ENCODE assay signal across 11 cellular contexts in the genomic region with DNA sequence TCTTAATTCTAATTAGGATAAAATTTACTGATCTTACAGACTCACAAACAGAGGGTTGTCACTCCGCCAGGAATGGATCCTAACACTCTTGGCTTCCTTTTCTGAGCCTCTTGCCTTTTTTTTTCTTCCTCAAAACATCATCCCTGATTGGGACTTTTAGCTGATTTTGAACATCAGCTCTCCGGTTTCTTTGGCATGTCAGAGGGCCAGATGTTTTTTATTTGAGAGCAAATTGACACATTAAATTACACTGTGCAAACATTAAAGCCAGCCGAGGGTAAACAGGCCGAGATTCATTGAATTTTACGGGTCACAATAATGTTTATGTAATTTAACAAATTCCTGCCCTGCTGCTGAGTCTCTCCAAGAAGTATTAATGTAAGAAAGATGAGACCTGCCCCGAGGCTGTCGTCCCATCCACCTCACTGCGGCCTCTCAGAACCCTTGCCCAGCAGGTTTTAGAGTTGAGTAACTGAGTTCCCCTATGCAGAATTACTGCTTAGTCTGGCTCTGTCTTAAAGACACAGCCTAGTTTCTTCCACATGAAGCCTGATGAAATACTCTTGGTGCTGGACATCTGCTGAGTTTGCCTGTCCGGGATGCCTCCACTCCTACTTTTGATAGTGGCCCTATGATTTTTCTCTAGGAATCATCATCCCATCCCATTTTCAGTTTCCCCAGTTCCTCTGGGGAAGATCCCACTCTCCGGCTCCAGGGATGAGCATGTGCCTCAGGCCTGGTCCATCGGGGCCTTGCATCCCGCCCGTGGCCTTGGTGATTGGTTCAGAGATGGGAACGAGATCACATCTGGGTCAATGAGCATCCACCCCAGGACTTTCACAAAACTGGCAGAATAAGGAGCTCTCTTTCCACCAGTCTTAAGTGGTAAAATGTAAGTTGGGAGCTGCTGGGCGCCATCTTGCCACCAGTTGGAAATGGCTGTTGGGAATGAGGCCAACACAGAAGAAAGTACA.
A peak's percentile ranks its signal among the peaks of the same experiment; 100 is the strongest.
DNase-seq lines count a peak whose midpoint lies in the region; ATAC-seq, FAIRE-seq and TF ChIP-seq lines count a peak whose summit lies in the region.
"Had no signal": no experiment of that assay in that cellular context is flagged by ENCODE, and none has a peak within 500 bp of the region (broad histone marks: within the 10 kb centered on the region; RNA-seq: fewer than 3 reads in every experiment).

No MANE protein-coding gene starts in this region.

- POLR2A ChIA-PET in T-cell (lab: Charles Lee): no interaction called here

- ATAC-seq in heart right ventricle (no peak), RWPE2 (ENCODE audit: low read depth) (peak; percentile 94), gastroesophageal sphincter (peak; percentile 70), T-cell (replicated peaks in 1 of 4) (no peak)
- ATAC-seq: activated CD8-positive, alpha-beta T cell treated with anti-CD3 and anti-CD28 coated beads for 36 hours had no signal

- 76 to 79% methylated on average over 15 of the region's 15 CpGs for WGBS in heart right ventricle, 2 donors
- WGBS in gastroesophageal sphincter (ENCODE audit: low coverage in 1 of 2), 2 donors: 39 to 41% methylated on average over 10 to 12 of the region's 15 CpGs

- H3K27me3 ChIP-seq in left ventricle myocardium inferior (ENCODE audit: low read depth) (peaks cover 4% of the 10 kb centered on the region), heart right ventricle (no peaks in the 10 kb centered on the region), RWPE2 (ENCODE audit: insufficient read depth, poor library complexity, severe bottlenecking) (no peaks in the 10 kb centered on the region), gastroesophageal sphincter (no peaks in the 10 kb centered on the region)

- H3K4me3 ChIP-seq in left ventricle myocardium inferior (no peak overlapping the region), heart right ventricle (no peak overlapping the region), RWPE2 (ENCODE audit: severe bottlenecking) (no peak overlapping the region), gastroesophageal sphincter (no peak overlapping the region)

- peak overlapping the region; percentile 40 for H3K27ac ChIP-seq in left ventricle myocardium inferior (replicated peaks)
- H3K27ac ChIP-seq in heart right ventricle: peak overlapping the region in 2 of 10 donors; percentile 42 to 69
- peak overlapping the region; percentile 75 for H3K27ac ChIP-seq in RWPE2 (ENCODE audit: poor library complexity, severe bottlenecking)
- H3K27ac ChIP-seq in gastroesophageal sphincter: peak overlapping the region in 3 of 4 donors; percentile 30 to 74 (median 73)
- H3K27ac ChIP-seq in caudate nucleus (ENCODE audit: low read depth, low read length): no peak overlapping the region

- FAIRE-seq in urothelium cell line (lab: Jason Lieb, UNC): no peak
- FAIRE-seq: colon had no signal

- no peak for TF ChIP-seq POLR2A in gastroesophageal sphincter (IDR thresholded peaks at IDR 0.05)

- no peak for DNase-seq in left ventricle myocardium inferior
- DNase-seq in heart right ventricle: no peak
- DNase-seq in RWPE2 (ENCODE audit: low spot score): peak; percentile 90
- no peak for DNase-seq in T-cell
- DNase-seq in activated naive CD4-positive, alpha-beta T cell treated with anti-CD3 and anti-CD28 coated beads, Interleukin-2, amount 10 ng/mL, durations not matched to agents 7 days and 5 days: no peak
- DNase-seq in urothelium cell line (ENCODE audit: low spot score): no peak
- no peak for DNase-seq in caudate nucleus (lab: John Stamatoyannopoulos, UW)
- DNase-seq: activated CD8-positive, alpha-beta T cell treated with anti-CD3 and anti-CD28 coated beads for 36 hours; CD8-positive, alpha-beta memory T cell had no signal

- intact Hi-C loops in left ventricle myocardium inferior (cut with micrococcal nuclease): no loop called here
- intact Hi-C loops in heart right ventricle (cut with DNase I): no loop called here

- H3K36me3 ChIP-seq in left ventricle myocardium inferior: no peaks in the 10 kb centered on the region
- H3K36me3 ChIP-seq in heart right ventricle: no peaks in the 10 kb centered on the region
- no peaks in the 10 kb centered on the region for H3K36me3 ChIP-seq in RWPE2 (ENCODE audit: low read depth)
- no peaks in the 10 kb centered on the region for H3K36me3 ChIP-seq in gastroesophageal sphincter

- no peak overlapping the region for H3K4me3 Mint-ChIP-seq in T-cell
- H3K4me3 Mint-ChIP-seq in activated naive CD4-positive, alpha-beta T cell treated with anti-CD3 and anti-CD28 coated beads, Interleukin-2, amount 10 ng/mL, durations not matched to agents 7 days and 5 days: no peak overlapping the region
- H3K4me3 Mint-ChIP-seq: activated CD8-positive, alpha-beta T cell treated with anti-CD3 and anti-CD28 coated beads for 36 hours; CD8-positive, alpha-beta memory T cell had no signal

- TF ChIP-seq CTCF in left ventricle myocardium inferior (IDR thresholded peaks at IDR 0.05; ENCODE audit: borderline replicate concordance): no peak
- no peak for TF ChIP-seq CTCF in heart right ventricle (IDR thresholded peaks at IDR 0.05)
- TF ChIP-seq CTCF in RWPE2 (IDR thresholded peaks at IDR 0.05; ENCODE audit: poor library complexity, severe bottlenecking): no peak
- TF ChIP-seq CTCF in gastroesophageal sphincter (IDR thresholded peaks at IDR 0.05): no peak

- CTCF ChIA-PET in T-cell (lab: Charles Lee): no interaction called here
- CTCF ChIA-PET in activated naive CD4-positive, alpha-beta T cell treated with anti-CD3 and anti-CD28 coated beads, Interleukin-2, amount 10 ng/mL, durations not matched to agents 7 days and 5 days (lab: Charles Lee): no interaction called here

- no peak overlapping the region for H3K27ac Mint-ChIP-seq in T-cell
- no peak overlapping the region for H3K27ac Mint-ChIP-seq in activated naive CD4-positive, alpha-beta T cell treated with anti-CD3 and anti-CD28 coated beads, Interleukin-2, amount 10 ng/mL, durations not matched to agents 7 days and 5 days
- H3K27ac Mint-ChIP-seq: activated CD8-positive, alpha-beta T cell treated with anti-CD3 and anti-CD28 coated beads for 36 hours; CD8-positive, alpha-beta memory T cell had no signal

- no peaks in the 10 kb centered on the region for H3K9me3 Mint-ChIP-seq in T-cell
- no peaks in the 10 kb centered on the region for H3K9me3 Mint-ChIP-seq in activated naive CD4-positive, alpha-beta T cell treated with anti-CD3 and anti-CD28 coated beads, Interleukin-2, amount 10 ng/mL, durations not matched to agents 7 days and 5 days
- H3K9me3 Mint-ChIP-seq: activated CD8-positive, alpha-beta T cell treated with anti-CD3 and anti-CD28 coated beads for 36 hours; CD8-positive, alpha-beta memory T cell had no signal

- H3K36me3 Mint-ChIP-seq in T-cell: no peaks in the 10 kb centered on the region
- no peaks in the 10 kb centered on the region for H3K36me3 Mint-ChIP-seq in activated naive CD4-positive, alpha-beta T cell treated with anti-CD3 and anti-CD28 coated beads, Interleukin-2, amount 10 ng/mL, durations not matched to agents 7 days and 5 days

- peaks cover 0 to 12% of the 10 kb centered on the region in 2 donors for H3K27me3 Mint-ChIP-seq in T-cell
- H3K27me3 Mint-ChIP-seq in activated naive CD4-positive, alpha-beta T cell treated with anti-CD3 and anti-CD28 coated beads, Interleukin-2, amount 10 ng/mL, durations not matched to agents 7 days and 5 days: peaks cover 59% of the 10 kb centered on the region

- peaks cover 7 to 19% (median 14%) of the 10 kb centered on the region in 3 donors for H3K4me1 Mint-ChIP-seq in T-cell
- peaks cover 16% of the 10 kb centered on the region for H3K4me1 Mint-ChIP-seq in activated naive CD4-positive, alpha-beta T cell treated with anti-CD3 and anti-CD28 coated beads, Interleukin-2, amount 10 ng/mL, durations not matched to agents 7 days and 5 days

- no peaks in the 10 kb centered on the region for H3K9me3 ChIP-seq in left ventricle myocardium inferior (replicated peaks)
- no peaks in the 10 kb centered on the region for H3K9me3 ChIP-seq in heart right ventricle
- H3K9me3 ChIP-seq in RWPE2 (ENCODE audit: severe bottlenecking): no peaks in the 10 kb centered on the region
- H3K9me3 ChIP-seq in gastroesophageal sphincter: no peaks in the 10 kb centered on the region

- H3K4me1 ChIP-seq in left ventricle myocardium inferior (peaks cover 55% of the 10 kb centered on the region), heart right ventricle (peaks cover 0 to 74% (median 46%) of the 10 kb centered on the region in 9 donors), RWPE2 (ENCODE audit: insufficient read depth, poor library complexity, severe bottlenecking) (peaks cover 34% of the 10 kb centered on the region), gastroesophageal sphincter (peaks cover 4 to 82% (median 53%) of the 10 kb centered on the region in 3 donors)

- no peak for TF ChIP-seq EP300 in gastroesophageal sphincter (IDR thresholded peaks at IDR 0.05)

Comparison
In these comparisons a context has a peak if more than half of its experiments do, and no peak if none do; other contexts are left out.
1. ATAC-seq: peak in RWPE2 (single experiment) and gastroesophageal sphincter (single experiment); none in heart right ventricle (0 of 8) and T-cell (0 of 4).